9 cellular contexts compared by ENCODE assay signal in genomic region chr4:76504613-76505465, GRCh38.
DNase-seq lines count a peak whose midpoint lies in the region; ATAC-seq, FAIRE-seq and TF ChIP-seq lines count a peak whose summit lies in the region.
"Had no signal": no experiment of that assay in that cellular context is flagged by ENCODE, and none has a peak within 500 bp of the region (broad histone marks: within the 10 kb centered on the region; RNA-seq: fewer than 3 reads in every experiment).

No MANE protein-coding gene starts in this region.

- H3K27ac ChIP-seq in HepG2 (ENCODE audit: extremely low read length, insufficient read depth, low read length) (no peak overlapping the region), neuronal stem cell (replicated peaks; ENCODE audit: low read length) (no peak overlapping the region)

- no peaks in the 10 kb centered on the region for H3K27me3 ChIP-seq in HepG2 (ENCODE audit: control insufficient read depth in 1 of 2, insufficient read depth in 2 of 2, low read length in 2 of 2)
- no peaks in the 10 kb centered on the region for H3K27me3 ChIP-seq in neuronal stem cell (ENCODE audit: control insufficient read depth in 3 of 3, insufficient read depth in 3 of 3, low read depth in 1 of 3, low read length in 3 of 3)

- intact Hi-C loops in HepG2 (cut with micrococcal nuclease; ENCODE audit: unreplicated experiment): loop anchor here (1.0 kb wide), 1 partner anchor 75 kb away; no protein-coding TSS in a partner anchor
- intact Hi-C loops in lower leg skin (cut with DNase I; ENCODE audit: low total_unique reads): loop anchor here (10.0 kb wide), 1 partner anchor 70 kb away; the partner anchor contains the start of gene SHROOM3

- peaks cover 3% of the 10 kb centered on the region for H3K79me1 ChIP-seq in neuronal stem cell (ENCODE audit: low read depth, low read length)

- H4K91ac ChIP-seq in neuronal stem cell (ENCODE audit: low read depth, low read length, poor library complexity): no peak overlapping the region

- TF ChIP-seq EP300 in HepG2 (IDR thresholded peaks at IDR 0.05; ENCODE audit: low read depth in 2 of 2, low read length in 2 of 2) (no peak), HepG2 (CRISPR knock-in tag; IDR thresholded peaks at IDR 0.05; ENCODE audit: borderline replicate concordance) (no peak)

- TF ChIP-seq RAD21 in HepG2 (CRISPR knock-in tag; IDR thresholded peaks at IDR 0.05): no peak; the same call in 1 of the 2 replicates

- TF ChIP-seq POLR2A in HepG2 (IDR thresholded peaks at IDR 0.05; ENCODE audit: insufficient read depth in 1 of 2, low read depth in 2 of 2, low read length in 2 of 2) (no peak), lower leg skin (IDR thresholded peaks at IDR 0.05) (no peak)

- H3K79me2 ChIP-seq in HepG2 (ENCODE audit: insufficient read depth, low read length): no peaks in the 10 kb centered on the region

- no peaks in the 10 kb centered on the region for H3K4me1 ChIP-seq in HepG2 (ENCODE audit: insufficient read depth, low read length)
- no peaks in the 10 kb centered on the region for H3K4me1 ChIP-seq in neuronal stem cell (ENCODE audit: control insufficient read depth in 2 of 2, insufficient read depth in 1 of 2, low read depth in 1 of 2, low read length in 2 of 2)

- H4K8ac ChIP-seq in neuronal stem cell (ENCODE audit: low read depth, low read length): no peak overlapping the region

- in situ Hi-C loops in T47D (cut with HindIII; ENCODE audit: low pct_unique_long_range_greater_than_20kb, low sequenced_read_pairs) (no loop called here), HepG2 (cut with HindIII; ENCODE audit: extremely low pct_ligation_motif_present, low pct_unique_long_range_greater_than_20kb) (loop anchor here (5.0 kb wide), 2 partner anchors 73 to 247 kb away; no protein-coding TSS in a partner anchor)

- no peak overlapping the region for H2BK12ac ChIP-seq in neuronal stem cell (ENCODE audit: low read length)

- no peak overlapping the region for H2BK120ac ChIP-seq in neuronal stem cell (ENCODE audit: low read depth, low read length)

- H3K9me3 ChIP-seq in HepG2 (ENCODE audit: low read length) (no peaks in the 10 kb centered on the region), neuronal stem cell (replicated peaks in 1 of 2; ENCODE audit: control insufficient read depth in 2 of 2, insufficient read depth in 1 of 2, low read depth in 1 of 2, low read length in 2 of 2) (peaks cover 0 to 23% of the 10 kb centered on the region in 2 donors)

- BruUV-seq in HepG2 (replicated peaks; lab: Mats Ljungman, UMichigan): no TSS peak

- no peak overlapping the region for H3K14ac ChIP-seq in neuronal stem cell (ENCODE audit: low read length)

- POLR2A ChIA-PET in HepG2 (lab: Yijun Ruan, JAX): no interaction called here

- H3K36me3 ChIP-seq in HepG2 (replicated peaks in 1 of 2; ENCODE audit: control insufficient read depth in 1 of 2, insufficient read depth in 2 of 2, low read length in 2 of 2) (no peaks in the 10 kb centered on the region), neuronal stem cell (replicated peaks in 1 of 2; ENCODE audit: control insufficient read depth in 2 of 2, insufficient read depth in 2 of 2, low read length in 2 of 2) (peaks cover 4 to 32% of the 10 kb centered on the region in 2 donors)

- H3K9ac ChIP-seq in HepG2 (ENCODE audit: insufficient read depth, low read depth, low read length) (no peak overlapping the region), neuronal stem cell (ENCODE audit: low read depth, low read length, poor library complexity) (no peak overlapping the region)

- peak; percentile 61 for DNase-seq in AG20443 (ENCODE audit: low spot score)
- DNase-seq in NCI-H2196 treated with DMSO at 0.1 percent for 48 hours (lab: John Stamatoyannopoulos, UW; ENCODE audit: unreplicated experiment): peak; percentile 9
- DNase-seq in T47D (ENCODE audit: low read depth in 1 of 2, low spot score in 1 of 2): peak; percentile 16 to 62
- DNase-seq in HepG2 (ENCODE audit: low spot score): peak; percentile 36
- no peak for DNase-seq in lower leg skin (ENCODE audit: low spot score in 2 of 2)
- no peak for DNase-seq in neuronal stem cell (ENCODE audit: low spot score)

- H2AK5ac ChIP-seq in neuronal stem cell (ENCODE audit: low read depth, low read length): no peak overlapping the region

- no peak overlapping the region for H3K23ac ChIP-seq in neuronal stem cell (ENCODE audit: low read depth, low read length, poor library complexity)

- H3K4me2 ChIP-seq in HepG2 (ENCODE audit: low read depth, low read length) (no peak overlapping the region), neuronal stem cell (ENCODE audit: insufficient read depth, low read length, poor library complexity, severe bottlenecking) (no peak overlapping the region)

- ATAC-seq in HepG2 (no peak), GM19397 (IDR thresholded peaks at IDR 0.05; ENCODE audit: unreplicated experiment) (no peak)

- peak; percentile 59 for FAIRE-seq in HepG2 (lab: Jason Lieb, UNC)

- H2BK15ac ChIP-seq in neuronal stem cell (ENCODE audit: low read length): no peak overlapping the region

- H3K18ac ChIP-seq in neuronal stem cell (ENCODE audit: low read length): no peak overlapping the region

- no peak overlapping the region for H3K4me3 ChIP-seq in GM12875 (ENCODE audit: low read depth, low read length)
- no peak overlapping the region for H3K4me3 ChIP-seq in HepG2 (replicated peaks in 1 of 3; ENCODE audit: insufficient read depth in 1 of 3, low read depth in 2 of 3, low read length in 3 of 3)
- H3K4me3 ChIP-seq in lower leg skin (ENCODE audit: low read depth, poor library complexity, severe bottlenecking): no peak overlapping the region
- no peak overlapping the region for H3K4me3 ChIP-seq in neuronal stem cell (ENCODE audit: low read length in 2 of 2)
- H3K4me3 ChIP-seq: lung had no signal

- no peak overlapping the region for H3K4ac ChIP-seq in neuronal stem cell (ENCODE audit: low read length)

- peak; percentile 26; the same call in 1 of the 2 replicates for TF ChIP-seq CTCF in GM12875 (IDR thresholded peaks at IDR 0.05; ENCODE audit: borderline replicate concordance, insufficient read depth, low read depth, low read length)
- peak; percentile 62 for TF ChIP-seq CTCF in HepG2 (CRISPR knock-in tag; IDR thresholded peaks at IDR 0.05)
- peak in 1 of 3 donors; percentile 45 for TF ChIP-seq CTCF in lower leg skin (IDR thresholded peaks at IDR 0.05)

- H2AFZ ChIP-seq in HepG2 (ENCODE audit: low read length) (no peak overlapping the region), neuronal stem cell (ENCODE audit: low read length) (no peak overlapping the region)

- CTCF ChIA-PET in HepG2 (lab: Yijun Ruan, JAX; ENCODE audit: low intra/inter-chr PET ratio, low total read pairs): interaction anchor here (1.1 to 1.8 kb wide), 3 partner anchors 71 to 326 kb away, joined by 3 to 19 read pairs (median 4); no protein-coding TSS in a partner anchor

- H4K20me1 ChIP-seq in HepG2 (ENCODE audit: insufficient read depth, low read length): no peaks in the 10 kb centered on the region

- WGBS in HepG2 (ENCODE audit: low lambda C conversion rate): 26% methylated on average over 2 of the region's 2 CpGs
- 72 to 78% methylated on average over 2 of the region's 2 CpGs for WGBS in lower leg skin, 2 donors
- no CpG with 5 or more reads among the region's 2 CpGs for WGBS in neuronal stem cell (ENCODE audit: extremely low coverage in 2 of 2, insufficient read length in 2 of 2, insufficient replicate concordance in 1 of 2), 2 donors

- no peak overlapping the region for H2BK5ac ChIP-seq in neuronal stem cell (ENCODE audit: low read length)

TF ChIP-seq in HepG2, 621 proteins besides CTCF, POLR2A, EP300 and RAD21:
- TF ChIP-seq SMC3 (IDR thresholded peaks at IDR 0.05; ENCODE audit: low read length): peak; percentile 66
- peak; percentile 65 for TF ChIP-seq STAG1 (CRISPR knock-in tag; IDR thresholded peaks at IDR 0.05)
- 0 out of 2 replicates have a peak, but pooled peaks have one; percentile 48 for TF ChIP-seq MIXL1 (CRISPR knock-in tag; IDR thresholded peaks at IDR 0.05)
- no peak for TF ChIP-seq XRCC5 (optimal IDR thresholded peaks at IDR 0.05; ENCODE audit: low read length)

Comparison
In these comparisons a context has a peak if more than half of its experiments do, and no peak if none do; other contexts are left out.
1. DNase-seq: peak in AG20443 (single experiment), NCI-H2196 treated with DMSO at 0.1 percent for 48 hours (single experiment), T47D (2 of 2) and HepG2 (single experiment); none in lower leg skin (0 of 2) and neuronal stem cell (single experiment).